17 cellular contexts compared by ENCODE assay signal in genomic region chr10:106816318-106817085, GRCh38.
A peak's percentile ranks its signal among the peaks of the same experiment; 100 is the strongest.
DNase-seq lines count a peak whose midpoint lies in the region; ATAC-seq, FAIRE-seq and TF ChIP-seq lines count a peak whose summit lies in the region.
"Had no signal": no experiment of that assay in that cellular context is flagged by ENCODE, and none has a peak within 500 bp of the region (broad histone marks: within the 10 kb centered on the region; RNA-seq: fewer than 3 reads in every experiment).

No MANE protein-coding gene starts in this region.

- peak; percentile 34; the same call in 1 of the 3 replicates for ATAC-seq in GM12878
- ATAC-seq in left lobe of liver = peak; percentile 71
- ATAC-seq: T-cell had no signal

- BruUV-seq in GM12878 (replicated peaks; lab: Mats Ljungman, UMichigan) = no TSS peak

- H3K9me3 ChIP-seq in Loucy (ENCODE audit: insufficient read depth, low read depth, low read length) (no peaks in the 10 kb centered on the region), GM12878 (replicated peaks; ENCODE audit: control insufficient read depth, insufficient read depth, low read length) (no peaks in the 10 kb centered on the region), transverse colon (no peaks in the 10 kb centered on the region), HAP-1 (no peaks in the 10 kb centered on the region)

- TF ChIP-seq RAD21 in GM12878 (IDR thresholded peaks at IDR 0.05; ENCODE audit: insufficient read depth, low read depth, low read length) = no peak

- no peak for TF ChIP-seq EP300 in GM12878 (IDR thresholded peaks at IDR 0.05; ENCODE audit: borderline replicate concordance in 1 of 2, control insufficient read depth in 1 of 2, low read depth in 2 of 2, low read length in 2 of 2)
- no peak for TF ChIP-seq EP300 in transverse colon (IDR thresholded peaks at IDR 0.05; ENCODE audit: low read depth)

- POLR2A ChIA-PET in GM12878 (lab: Charles Lee) = interaction anchor here (1.5 kb wide), 1 partner anchor 119 kb away, joined by 5 read pairs; no protein-coding TSS in a partner anchor

- H3K4me3 ChIP-seq in Loucy (ENCODE audit: low read length, poor library complexity, severe bottlenecking) (peak overlapping the region; percentile 52), GM12878 (no peak overlapping the region), transverse colon (no peak overlapping the region), HAP-1 (no peak overlapping the region)
- H3K4me3 ChIP-seq: PC-9 had no signal

- no peaks in the 10 kb centered on the region for H3K9me2 ChIP-seq in Loucy (replicated peaks; ENCODE audit: low read depth, low read length)

- no peak for DNase-seq in GM12878 (ENCODE audit: low read depth, low spot score)
- no peak for DNase-seq in left lobe of liver (ENCODE audit: low spot score)
- peak; percentile 9 for DNase-seq in transverse colon
- no peak for DNase-seq in HAP-1 (ENCODE audit: low spot score in 2 of 2)
- no peak for DNase-seq in D721Med (ENCODE audit: insufficient read length, low spot score)
- DNase-seq in LoVo (ENCODE audit: low spot score) = no peak
- DNase-seq: CD4-positive, alpha-beta memory T cell; DMS79; HFFc6; IMR-90; NCI-H1105 treated with DMSO at 0.1 percent for 48 hours; NCI-H1694 treated with DMSO at 0.1 percent for 48 hours; NCI-H226; NCI-H526; PC-9; T-cell had no signal

- H4K20me1 ChIP-seq in Loucy (ENCODE audit: insufficient read depth, low read length, poor library complexity, severe bottlenecking) (no peaks in the 10 kb centered on the region), GM12878 (ENCODE audit: control insufficient read depth, insufficient read depth) (no peaks in the 10 kb centered on the region)

- RAD21 ChIA-PET in GM12878 (lab: Charles Lee; ENCODE audit: unreplicated experiment) = interaction anchor here (1.6 kb wide), 1 partner anchor 12 kb away, joined by 3 read pairs; no protein-coding TSS in a partner anchor

- SMC1A ChIA-PET in GM12878 (lab: Charles Lee; ENCODE audit: uncharacterized antibody, unreplicated experiment) = interaction anchor here (0.9 to 2.0 kb wide), 6 partner anchors 9 to 276 kb away, joined by 3 to 8 read pairs (median 4); no protein-coding TSS in a partner anchor

- TF ChIP-seq CTCF in Loucy (conservative IDR thresholded peaks at IDR 0.05; ENCODE audit: low read length) (no peak), GM12878 (IDR thresholded peaks at IDR 0.05 in 2 of 3, conservative IDR thresholded peaks at IDR 0.05 in 1 of 3; ENCODE audit: control insufficient read depth in 2 of 3, extremely low read depth in 1 of 3, insufficient read depth in 1 of 3, low read depth in 3 of 3, low read length in 3 of 3) (no peak), transverse colon (IDR thresholded peaks at IDR 0.05) (no peak), D721Med (IDR thresholded peaks at IDR 0.05; ENCODE audit: insufficient read depth, missing control alignments) (no peak)

- peak overlapping the region; percentile 35 for H3K9ac ChIP-seq in Loucy (ENCODE audit: low read depth, low read length, poor library complexity, severe bottlenecking)
- H3K9ac ChIP-seq in GM12878 (ENCODE audit: control insufficient read depth, insufficient read depth, low read length) = no peak overlapping the region

- WGBS in GM12878 (ENCODE audit: insufficient coverage, insufficient replicate concordance, low lambda C conversion rate, missing lambda C conversion rate) = 19% methylated on average over 7 of the region's 7 CpGs
- 60% methylated on average over 5 to 7 of the region's 7 CpGs for WGBS in transverse colon (ENCODE audit: low coverage in 1 of 2), 2 donors

- FAIRE-seq in GM12878 (lab: Jason Lieb, UNC) = no peak
- FAIRE-seq in D721Med (lab: Jason Lieb, UNC) = no peak

- intact Hi-C loops in GM12878 (cut with micrococcal nuclease; ENCODE audit: unreplicated experiment) = no loop called here
- intact Hi-C loops in transverse colon (cut with DNase I; ENCODE audit: low total_unique reads) = no loop called here

- no peak overlapping the region for H2AFZ ChIP-seq in Loucy (ENCODE audit: low read length)
- H2AFZ ChIP-seq in GM12878 (ENCODE audit: control insufficient read depth, low read depth, low read length) = no peak overlapping the region
- H2AFZ ChIP-seq: PC-9 had no signal

- H3K36me3 ChIP-seq in Loucy (ENCODE audit: insufficient read depth, low read length) (no peaks in the 10 kb centered on the region), GM12878 (ENCODE audit: control insufficient read depth in 2 of 2, insufficient read depth in 2 of 2, low read length in 1 of 2) (no peaks in the 10 kb centered on the region), transverse colon (no peaks in the 10 kb centered on the region), HAP-1 (replicated peaks) (no peaks in the 10 kb centered on the region)

- no peak overlapping the region for H3K27ac ChIP-seq in GM12878 (ENCODE audit: control insufficient read depth, insufficient read depth)
- no peak overlapping the region for H3K27ac ChIP-seq in transverse colon
- H3K27ac ChIP-seq: PC-9 had no signal

- H3F3A ChIP-seq in Loucy (ENCODE audit: low read depth) = peaks cover 14% of the 10 kb centered on the region

- CTCF ChIA-PET in GM12878 (lab: Yijun Ruan, JAX) = interaction anchor here (2.7 kb wide), 1 partner anchor 164 kb away, joined by 7 read pairs; no protein-coding TSS in a partner anchor

- no peaks in the 10 kb centered on the region for H3K27me3 ChIP-seq in Loucy (ENCODE audit: insufficient read depth, low read length, poor library complexity, severe bottlenecking)
- H3K27me3 ChIP-seq in GM12878 (replicated peaks in 1 of 2; ENCODE audit: control insufficient read depth in 2 of 2, insufficient read depth in 2 of 2, low read length in 1 of 2) = no peaks in the 10 kb centered on the region
- no peaks in the 10 kb centered on the region for H3K27me3 ChIP-seq in transverse colon
- no peaks in the 10 kb centered on the region for H3K27me3 ChIP-seq in HAP-1 (ENCODE audit: low read depth)

- in situ Hi-C loops in GM12878 (cut with MboI) (no loop called here), transverse colon (cut with MboI; ENCODE audit: low pct_ligation_motif_present in 1 of 4, low pct_unique_long_range_greater_than_20kb in 1 of 4, low sequenced_read_pairs in 3 of 4) (no loop called here), HAP-1 (cut with MboI; ENCODE audit: low sequenced_read_pairs) (no loop called here)

- H3K4me1 ChIP-seq in Loucy (ENCODE audit: insufficient read depth, low read length, poor library complexity, severe bottlenecking) = peaks cover 79% of the 10 kb centered on the region
- H3K4me1 ChIP-seq in GM12878 (ENCODE audit: control insufficient read depth, insufficient read depth, low read length) = peaks cover 10% of the 10 kb centered on the region
- H3K4me1 ChIP-seq in transverse colon = no peaks in the 10 kb centered on the region
- no peaks in the 10 kb centered on the region for H3K4me1 ChIP-seq in HAP-1

- peak overlapping the region; percentile 80 for H3K4me2 ChIP-seq in Loucy (ENCODE audit: low read depth, low read length, poor library complexity, severe bottlenecking)
- no peak overlapping the region for H3K4me2 ChIP-seq in GM12878 (ENCODE audit: control insufficient read depth, insufficient read depth)
- H3K4me2 ChIP-seq: PC-9 had no signal

- no peaks in the 10 kb centered on the region for H3K79me2 ChIP-seq in Loucy (ENCODE audit: insufficient read depth, low read length)
- H3K79me2 ChIP-seq in GM12878 (ENCODE audit: control insufficient read depth, insufficient read depth, low read length) = no peaks in the 10 kb centered on the region

- TF ChIP-seq POLR2A in GM12878 (IDR thresholded peaks at IDR 0.05; ENCODE audit: low read depth, low read length) (no peak), transverse colon (IDR thresholded peaks at IDR 0.05) (no peak)

TF ChIP-seq in GM12878, 131 proteins besides CTCF, POLR2A, EP300 and RAD21:
- TF ChIP-seq MEF2A (IDR thresholded peaks at IDR 0.05; ENCODE audit: insufficient read depth, low read depth, low read length) = no peak
- no peak for TF ChIP-seq BHLHE40 (IDR thresholded peaks at IDR 0.05; ENCODE audit: borderline replicate concordance in 1 of 2, low read depth in 2 of 2, low read length in 1 of 2)
- TF ChIP-seq BCL11A (IDR thresholded peaks at IDR 0.05; ENCODE audit: low read depth, low read length) = no peak
- TF ChIP-seq RBBP5 (conservative IDR thresholded peaks at IDR 0.05) = no peak
- TF ChIP-seq JUNB (IDR thresholded peaks at IDR 0.05) = no peak
- no peak for TF ChIP-seq SREBF1 (IDR thresholded peaks at IDR 0.05; ENCODE audit: low read length)
- TF ChIP-seq, protein P1, sequence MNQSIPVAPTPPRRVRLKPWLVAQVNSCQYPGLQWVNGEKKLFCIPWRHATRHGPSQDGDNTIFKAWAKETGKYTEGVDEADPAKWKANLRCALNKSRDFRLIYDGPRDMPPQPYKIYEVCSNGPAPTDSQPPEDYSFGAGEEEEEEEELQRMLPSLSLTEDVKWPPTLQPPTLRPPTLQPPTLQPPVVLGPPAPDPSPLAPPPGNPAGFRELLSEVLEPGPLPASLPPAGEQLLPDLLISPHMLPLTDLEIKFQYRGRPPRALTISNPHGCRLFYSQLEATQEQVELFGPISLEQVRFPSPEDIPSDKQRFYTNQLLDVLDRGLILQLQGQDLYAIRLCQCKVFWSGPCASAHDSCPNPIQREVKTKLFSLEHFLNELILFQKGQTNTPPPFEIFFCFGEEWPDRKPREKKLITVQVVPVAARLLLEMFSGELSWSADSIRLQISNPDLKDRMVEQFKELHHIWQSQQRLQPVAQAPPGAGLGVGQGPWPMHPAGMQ (IDR thresholded peaks at IDR 0.05; ENCODE audit: borderline replicate concordance) = no peak
TF ChIP-seq in GM12878: peak in this region for 0.
